In the genomic region with DNA sequence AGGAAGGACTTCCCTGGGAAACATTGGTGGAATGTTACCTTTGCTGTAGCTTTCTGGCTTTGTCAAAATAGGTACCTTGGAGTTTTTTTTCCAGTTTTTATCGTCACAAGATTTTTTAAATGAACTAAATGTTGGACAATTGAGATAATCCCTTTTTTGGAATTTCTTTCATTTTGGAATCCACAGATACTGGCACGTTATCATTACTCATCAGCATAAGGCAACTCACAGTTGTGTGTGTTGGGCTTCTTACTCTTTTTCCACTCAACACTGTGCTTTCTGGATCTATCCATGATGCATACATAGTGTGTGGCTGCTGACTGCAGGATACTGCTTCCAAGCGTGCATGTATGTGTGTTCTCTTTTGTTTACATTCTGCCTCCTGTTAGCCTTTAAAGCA, we compare ENCODE assay signal across 17 cellular contexts.
"Had no signal": no experiment of that assay in that cellular context is flagged by ENCODE, and none has a peak within 500 bp of the region (broad histone marks: within the 10 kb centered on the region; RNA-seq: fewer than 3 reads in every experiment).

No MANE protein-coding gene starts in this region.

- ATAC-seq: activated CD8-positive, alpha-beta T cell treated with anti-CD3 and anti-CD28 coated beads for 36 hours; effector memory CD8-positive, alpha-beta T cell; foreskin keratinocyte; left colon; stimulated activated memory B cell treated with anti-CD40 and anti-IgM and Interleukin-4, amounts not matched to agents 10 μg/mL and 1 μg/mL and 100 μg/mL, for 72 hours had no signal

- H3K36me3 Mint-ChIP-seq: activated naive CD4-positive, alpha-beta T cell treated with anti-CD3 and anti-CD28 coated beads, Interleukin-2, amount 10 ng/mL, durations not matched to agents 7 days and 5 days; naive B cell; stimulated activated memory B cell treated with anti-CD40 and anti-IgM and Interleukin-4, amounts not matched to agents 10 μg/mL and 1 μg/mL and 100 μg/mL, for 72 hours had no signal

- DNase-seq: activated CD4-positive, alpha-beta T cell treated with anti-CD3 and anti-CD28 coated beads, Interleukin-2, amount 10 ng/mL, durations not matched to agents 24 days and 14 days; activated CD8-positive, alpha-beta T cell treated with anti-CD3 and anti-CD28 coated beads for 36 hours; activated effector memory CD4-positive, alpha-beta T cell treated with Interleukin-2 at 50 U/mL for 16 hours; activated naive CD4-positive, alpha-beta T cell treated with anti-CD3 and anti-CD28 coated beads, Interleukin-2, amount 10 ng/mL, durations not matched to agents 7 days and 5 days; activated T-cell treated with anti-CD3 and anti-CD28 coated beads, Interleukin-2, amount 50 U/mL, for 24 hours; effector memory CD8-positive, alpha-beta T cell; foreskin keratinocyte; islet precursor cell; naive B cell; small intestine; stimulated activated CD4-positive, alpha-beta T cell treated with anti-CD3 and anti-CD28 coated beads, Interleukin-4, amount 100 ng/mL, for 24 hours; thyroid gland had no signal

- H3K27ac ChIP-seq: foreskin keratinocyte, thyroid gland, vagina had no signal

- H3K36me3 ChIP-seq: thyroid gland, vagina had no signal

- H3K27ac Mint-ChIP-seq: activated CD4-positive, alpha-beta T cell treated with anti-CD3 and anti-CD28 coated beads, Interleukin-2, amount 10 ng/mL, durations not matched to agents 24 days and 14 days; activated CD8-positive, alpha-beta T cell treated with anti-CD3 and anti-CD28 coated beads for 36 hours; activated naive CD4-positive, alpha-beta T cell treated with anti-CD3 and anti-CD28 coated beads, Interleukin-2, amount 10 ng/mL, durations not matched to agents 7 days and 5 days; activated T-cell treated with anti-CD3 and anti-CD28 coated beads, Interleukin-2, amount 50 U/mL, for 24 hours; effector memory CD8-positive, alpha-beta T cell; naive B cell; progenitor cell of endocrine pancreas; stimulated activated memory B cell treated with anti-CD40 and anti-IgM and Interleukin-4, amounts not matched to agents 10 μg/mL and 1 μg/mL and 100 μg/mL, for 72 hours; T-helper 1 cell treated with Interleukin-12 subunit alpha and Interleukin-12 subunit beta and Interleukin-4 antibody, amounts not matched to agents 30 μg/mL and 1 μg/mL, for 36 hours had no signal

- H3K4me3 ChIP-seq: thyroid gland, vagina had no signal

- H3K9me3 Mint-ChIP-seq: activated CD4-positive, alpha-beta T cell treated with anti-CD3 and anti-CD28 coated beads, Interleukin-2, amount 10 ng/mL, durations not matched to agents 24 days and 14 days; activated CD8-positive, alpha-beta T cell treated with anti-CD3 and anti-CD28 coated beads for 36 hours; activated naive CD4-positive, alpha-beta T cell treated with anti-CD3 and anti-CD28 coated beads, Interleukin-2, amount 10 ng/mL, durations not matched to agents 7 days and 5 days; activated T-cell treated with anti-CD3 and anti-CD28 coated beads, Interleukin-2, amount 50 U/mL, for 24 hours; effector memory CD8-positive, alpha-beta T cell; stimulated activated memory B cell treated with anti-CD40 and anti-IgM and Interleukin-4, amounts not matched to agents 10 μg/mL and 1 μg/mL and 100 μg/mL, for 72 hours; T-helper 1 cell treated with Interleukin-12 subunit alpha and Interleukin-12 subunit beta and Interleukin-4 antibody, amounts not matched to agents 30 μg/mL and 1 μg/mL, for 36 hours had no signal

- H3K4me1 ChIP-seq: foreskin keratinocyte, thyroid gland had no signal

- H3K9me3 ChIP-seq: thyroid gland, vagina had no signal

- H3K27me3 ChIP-seq: foreskin keratinocyte, thyroid gland, vagina had no signal
